8 cellular contexts compared by ENCODE assay signal in genomic region chr12:30847259-30847658, GRCh38.
A peak's percentile ranks its signal among the peaks of the same experiment; 100 is the strongest.
DNase-seq lines count a peak whose midpoint lies in the region; ATAC-seq, FAIRE-seq and TF ChIP-seq lines count a peak whose summit lies in the region.

No MANE protein-coding gene starts in this region.

- TF ChIP-seq RAD21 in GM12878 (IDR thresholded peaks at IDR 0.05; ENCODE audit: insufficient read depth, low read depth, low read length): peak; percentile 91

- FAIRE-seq in GM12878 (lab: Jason Lieb, UNC): peak; percentile 94

- SMC1A ChIA-PET in GM12878 (lab: Charles Lee; ENCODE audit: uncharacterized antibody, unreplicated experiment): interaction anchor here (0.8 to 4.5 kb wide), 11 partner anchors 93 to 1320 kb away, joined by 3 to 25 read pairs (median 3); no protein-coding TSS in a partner anchor

- no peak overlapping the region for H3K9ac ChIP-seq in GM12878 (ENCODE audit: control insufficient read depth, insufficient read depth, low read length)

- H4K20me1 ChIP-seq in GM12878 (ENCODE audit: control insufficient read depth, insufficient read depth): no peaks in the 10 kb centered on the region

- CTCF ChIA-PET in GM12878 (lab: Yijun Ruan, JAX): interaction anchor here (0.6 to 10.0 kb wide), 32 partner anchors 9 to 1328 kb away, joined by 3 to 125 read pairs (median 4); no protein-coding TSS in a partner anchor

- no peak overlapping the region for H3K4me2 ChIP-seq in GM12878 (ENCODE audit: control insufficient read depth, insufficient read depth)

- 19% methylated on average over 3 of the region's 3 CpGs for whole genome bisulfite sequencing in GM12878 (ENCODE audit: insufficient coverage, insufficient replicate concordance, low lambda C conversion rate, missing lambda C conversion rate)

- in situ Hi-C loops in GM12878 (cut with MboI): loop anchor here (5.0 to 10.0 kb wide), 2 partner anchors 148 to 390 kb away; no protein-coding TSS in a partner anchor

- H3K27me3 ChIP-seq in GM12878 (replicated peaks in 1 of 2; ENCODE audit: control insufficient read depth in 2 of 2, insufficient read depth in 2 of 2, low read length in 1 of 2): no peaks in the 10 kb centered on the region
- H3K27me3 ChIP-seq in left lung: peaks cover 0 to 6% of the 10 kb centered on the region in 2 donors

- DNase-seq in DMS153 treated with DMSO at 0.1 percent for 48 hours (lab: John Stamatoyannopoulos, UW; ENCODE audit: unreplicated experiment): peak; percentile 68
- peak; percentile 42 for DNase-seq in HS-5 (ENCODE audit: low read depth)
- peak; percentile 100 for DNase-seq in NCI-H69 (lab: John Stamatoyannopoulos, UW)
- DNase-seq in GM12878 (ENCODE audit: low read depth, low spot score): peak; percentile 28
- no peak for DNase-seq in left lung
- DNase-seq in nucleus accumbens (lab: John Stamatoyannopoulos, UW): no peak

- H3K36me3 ChIP-seq in GM12878 (ENCODE audit: control insufficient read depth in 2 of 2, insufficient read depth in 2 of 2, low read length in 1 of 2): no peaks in the 10 kb centered on the region
- no peaks in the 10 kb centered on the region for H3K36me3 ChIP-seq in left lung

- RAD21 ChIA-PET in GM12878 (lab: Charles Lee; ENCODE audit: unreplicated experiment): interaction anchor here (0.7 to 3.9 kb wide), 10 partner anchors 13 to 565 kb away, joined by 3 to 24 read pairs (median 4); no protein-coding TSS in a partner anchor

- peak; percentile 58 to 72 (median 60); a peak in 5 of 6 replicates for TF ChIP-seq CTCF in GM12878 (IDR thresholded peaks at IDR 0.05 in 2 of 3, conservative IDR thresholded peaks at IDR 0.05 in 1 of 3; ENCODE audit: control insufficient read depth in 2 of 3, extremely low read depth in 1 of 3, insufficient read depth in 1 of 3, low read depth in 3 of 3, low read length in 3 of 3)
- TF ChIP-seq CTCF in left lung (IDR thresholded peaks at IDR 0.05): peak; percentile 56 to 70

- no peak for TF ChIP-seq EP300 in GM12878 (IDR thresholded peaks at IDR 0.05; ENCODE audit: borderline replicate concordance in 1 of 2, control insufficient read depth in 1 of 2, low read depth in 2 of 2, low read length in 2 of 2)

- no TSS peak for BruUV-seq in GM12878 (replicated peaks; lab: Mats Ljungman, UMichigan)

- no peak overlapping the region for H2AFZ ChIP-seq in GM12878 (ENCODE audit: control insufficient read depth, low read depth, low read length)

- intact Hi-C loops in GM12878 (cut with micrococcal nuclease; ENCODE audit: unreplicated experiment) (loop anchor here (1.0 to 10.0 kb wide), 4 partner anchors 139 to 1292 kb away; no protein-coding TSS in a partner anchor), left lung (cut with DNase I) (loop anchor here in 1 of 2 donors (10.0 kb wide), 1 partner anchor 138 kb away; no protein-coding TSS in a partner anchor)

- H3K4me1 ChIP-seq in GM12878 (ENCODE audit: control insufficient read depth, insufficient read depth, low read length) (peaks cover 3% of the 10 kb centered on the region), left lung (no peaks in the 10 kb centered on the region)

- H3K9me3 ChIP-seq in GM12878 (replicated peaks; ENCODE audit: control insufficient read depth, insufficient read depth, low read length) (no peaks in the 10 kb centered on the region), left lung (no peaks in the 10 kb centered on the region)

- H3K27ac ChIP-seq in GM12878 (ENCODE audit: control insufficient read depth, insufficient read depth) (no peak overlapping the region), left lung (no peak overlapping the region)

- H3K4me3 ChIP-seq in GM12878: no peak overlapping the region
- H3K4me3 ChIP-seq in left lung: no peak overlapping the region

- no peaks in the 10 kb centered on the region for H3K79me2 ChIP-seq in GM12878 (ENCODE audit: control insufficient read depth, insufficient read depth, low read length)

- ATAC-seq in GM12878: peak; percentile 53
- peak; percentile 57 for ATAC-seq in left lung
- ATAC-seq in HG03039 (IDR thresholded peaks at IDR 0.05; ENCODE audit: unreplicated experiment): no peak
- no peak for ATAC-seq in HG02763 (IDR thresholded peaks at IDR 0.05; ENCODE audit: unreplicated experiment)

- no peak for TF ChIP-seq POLR2A in GM12878 (IDR thresholded peaks at IDR 0.05; ENCODE audit: low read depth, low read length)

- POLR2A ChIA-PET in GM12878 (lab: Charles Lee): no interaction called here

TF ChIP-seq in GM12878, 131 proteins besides CTCF, POLR2A, EP300 and RAD21:
- TF ChIP-seq PML (IDR thresholded peaks at IDR 0.05; ENCODE audit: low read length) (no peak), ZNF217 (IDR thresholded peaks at IDR 0.05) (peak; percentile 71; the same call in 1 of the 2 replicates), BCL11A (IDR thresholded peaks at IDR 0.05; ENCODE audit: low read depth, low read length) (no peak), NFYA (IDR thresholded peaks at IDR 0.05; ENCODE audit: borderline replicate concordance, low read depth, low read length) (no peak), ETV6 (conservative IDR thresholded peaks at IDR 0.05 in 1 of 2, IDR thresholded peaks at IDR 0.05 in 1 of 2; ENCODE audit: borderline replicate concordance in 1 of 2, low read depth in 1 of 2) (no peak), BCLAF1 (IDR thresholded peaks at IDR 0.05) (no peak), RB1 (IDR thresholded peaks at IDR 0.05; ENCODE audit: borderline replicate concordance) (no peak), MYC (IDR thresholded peaks at IDR 0.05; ENCODE audit: insufficient read depth, insufficient read length, insufficient replicate concordance, low read length, severe bottlenecking) (no peak), ATF7 (IDR thresholded peaks at IDR 0.05; ENCODE audit: low read depth) (0 out of 2 replicates have a peak, but pooled peaks have one; percentile 18), RELA (IDR thresholded peaks at IDR 0.05; ENCODE audit: borderline replicate concordance, partially characterized antibody) (peak; percentile 61), HDAC2 (IDR thresholded peaks at IDR 0.05) (no peak), SUPT20H (IDR thresholded peaks at IDR 0.05; ENCODE audit: borderline replicate concordance, control insufficient read depth, low read depth, low read length) (no peak), RBBP5 (conservative IDR thresholded peaks at IDR 0.05) (no peak), SMARCA5 (IDR thresholded peaks at IDR 0.05) (peak; percentile 100), CHD1 (IDR thresholded peaks at IDR 0.05; ENCODE audit: low read depth, low read length) (no peak), NR2C2 (IDR thresholded peaks at IDR 0.05; ENCODE audit: borderline replicate concordance, control insufficient read depth, insufficient read length, low read depth) (no peak), BRCA1 (IDR thresholded peaks at IDR 0.05; ENCODE audit: low read depth, low read length) (no peak), ESRRA (IDR thresholded peaks at IDR 0.05; ENCODE audit: low read length) (no peak), NFIC (IDR thresholded peaks at IDR 0.05; ENCODE audit: low read depth, low read length) (no peak), ZBED1 (IDR thresholded peaks at IDR 0.05; ENCODE audit: borderline replicate concordance) (no peak), SMAD1 (IDR thresholded peaks at IDR 0.05; ENCODE audit: low read depth, partially characterized antibody) (no peak), KDM1A (IDR thresholded peaks at IDR 0.05; ENCODE audit: borderline replicate concordance) (0 out of 2 replicates have a peak, but pooled peaks have one; percentile 26), E2F4 (IDR thresholded peaks at IDR 0.05; ENCODE audit: low read depth, low read length) (no peak), TCF7 (IDR thresholded peaks at IDR 0.05; ENCODE audit: borderline replicate concordance) (no peak), IRF4 (IDR thresholded peaks at IDR 0.05; ENCODE audit: low read depth, low read length) (no peak), SMC3 (IDR thresholded peaks at IDR 0.05; ENCODE audit: borderline replicate concordance, low read length) (peak; percentile 62; the same call in 1 of the 2 replicates), NFXL1 (IDR thresholded peaks at IDR 0.05; ENCODE audit: borderline replicate concordance) (no peak), MYB (IDR thresholded peaks at IDR 0.05; ENCODE audit: borderline replicate concordance, low read depth, low read length) (no peak)

Comparison
In these comparisons a context has a peak if more than half of its experiments do, and no peak if none do; other contexts are left out.
1. DNase-seq: peak in DMS153 treated with DMSO at 0.1 percent for 48 hours (single experiment), HS-5 (single experiment), NCI-H69 (single experiment) and GM12878 (single experiment); none in left lung (0 of 2) and nucleus accumbens (0 of 56).
2. ATAC-seq: peak in GM12878 (single experiment) and left lung (single experiment); none in HG03039 (single experiment) and HG02763 (single experiment).